Comparison of ENCODE assay signal across 11 cellular contexts in genomic region chr3:29026301-29026700, GRCh38.
DNase-seq lines count a peak whose midpoint lies in the region; ATAC-seq and TF ChIP-seq lines count a peak whose summit lies in the region.
"Had no signal": no experiment of that assay in that cellular context is flagged by ENCODE, and none has a peak within 500 bp of the region (broad histone marks: within the 10 kb centered on the region; RNA-seq: fewer than 3 reads in every experiment).

No MANE protein-coding gene starts in this region.

- peaks cover 0 to 1% (median 0%) of the 10 kb centered on the region in 3 donors for H3K27me3 Mint-ChIP-seq in immature natural killer cell (ENCODE audit: low read depth in 3 of 3)
- H3K27me3 Mint-ChIP-seq: activated naive CD8-positive, alpha-beta T cell treated with anti-CD3 and anti-CD28 coated beads, Interleukin-2, amount 10 ng/mL, durations not matched to agents 7 days and 5 days; CD4-positive, alpha-beta memory T cell had no signal

- TF ChIP-seq POLR2A in GM18505 (IDR thresholded peaks at IDR 0.05; ENCODE audit: borderline replicate concordance, extremely low read depth, insufficient read depth, insufficient read length): no peak

- no peak overlapping the region for H3K4me3 Mint-ChIP-seq in immature natural killer cell
- H3K4me3 Mint-ChIP-seq: activated naive CD8-positive, alpha-beta T cell treated with anti-CD3 and anti-CD28 coated beads, Interleukin-2, amount 10 ng/mL, durations not matched to agents 7 days and 5 days; CD4-positive, alpha-beta memory T cell had no signal

- no peak for DNase-seq in AG08396 (ENCODE audit: low spot score)
- no peak for DNase-seq in immature natural killer cell
- DNase-seq in NCI-H2196 (lab: John Stamatoyannopoulos, UW; ENCODE audit: unreplicated experiment): no peak
- no peak for DNase-seq in stimulated activated naive CD4-positive, alpha-beta T cell treated with Interleukin-2 at 50 U/mL for 16 hours (lab: John Stamatoyannopoulos, UW)
- DNase-seq: activated naive CD8-positive, alpha-beta T cell treated with anti-CD3 and anti-CD28 coated beads, Interleukin-2, amount 10 ng/mL, durations not matched to agents 7 days and 5 days; CD4-positive, alpha-beta memory T cell; NCI-H2029 treated with DMSO at 0.1 percent for 48 hours had no signal

- no peak overlapping the region for H3K27ac Mint-ChIP-seq in immature natural killer cell
- H3K27ac Mint-ChIP-seq: activated naive CD8-positive, alpha-beta T cell treated with anti-CD3 and anti-CD28 coated beads, Interleukin-2, amount 10 ng/mL, durations not matched to agents 7 days and 5 days; CD4-positive, alpha-beta memory T cell had no signal

- peaks cover 0 to 12% (median 6%) of the 10 kb centered on the region in 6 donors for H3K9me3 Mint-ChIP-seq in immature natural killer cell

- ATAC-seq in GM18505 (IDR thresholded peaks at IDR 0.05; ENCODE audit: unreplicated experiment) (peak; percentile 95), GM19351 (IDR thresholded peaks at IDR 0.05; ENCODE audit: unreplicated experiment) (peak; percentile 94), HG02798 (IDR thresholded peaks at IDR 0.05; ENCODE audit: poor library complexity, unreplicated experiment) (peak; percentile 93), HG03469 (IDR thresholded peaks at IDR 0.05; ENCODE audit: unreplicated experiment) (peak; percentile 98)

- H3K36me3 Mint-ChIP-seq in immature natural killer cell: peaks cover 0 to 6% (median 0%) of the 10 kb centered on the region in 3 donors
- H3K36me3 Mint-ChIP-seq: activated naive CD8-positive, alpha-beta T cell treated with anti-CD3 and anti-CD28 coated beads, Interleukin-2, amount 10 ng/mL, durations not matched to agents 7 days and 5 days; CD4-positive, alpha-beta memory T cell had no signal

- no peaks in the 10 kb centered on the region for H3K4me1 Mint-ChIP-seq in immature natural killer cell
- H3K4me1 Mint-ChIP-seq: activated naive CD8-positive, alpha-beta T cell treated with anti-CD3 and anti-CD28 coated beads, Interleukin-2, amount 10 ng/mL, durations not matched to agents 7 days and 5 days; CD4-positive, alpha-beta memory T cell had no signal
